26 cellular contexts compared by ENCODE assay signal in the genomic region with DNA sequence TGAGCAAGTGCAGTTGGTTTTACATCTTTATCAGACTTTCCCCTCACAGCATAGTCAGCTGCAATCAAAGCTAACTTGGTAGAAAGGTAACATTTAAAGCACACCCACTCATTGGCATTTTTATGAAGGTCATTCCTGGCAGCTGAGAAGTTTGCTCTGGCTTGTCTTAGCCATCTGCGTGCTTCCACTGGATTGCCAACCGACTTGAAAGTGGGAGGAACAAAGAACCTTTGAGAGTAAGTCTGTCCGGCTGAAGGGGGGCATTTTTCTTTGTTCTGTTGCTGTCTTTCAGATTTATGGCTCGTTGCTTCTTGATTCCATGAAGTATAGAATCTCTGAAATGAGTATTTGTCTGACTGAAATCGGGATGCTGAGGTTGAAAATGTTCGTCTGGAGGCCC.
"Had no signal": no experiment of that assay in that cellular context is flagged by ENCODE, and none has a peak within 500 bp of the region (broad histone marks: within the 10 kb centered on the region; RNA-seq: fewer than 3 reads in every experiment).

No MANE protein-coding gene starts in this region.

- H3K27ac ChIP-seq: gastrocnemius medialis, heart left ventricle, hepatocyte, ovary, right lobe of liver, suprapubic skin, thyroid gland, vagina had no signal

- H3K9me3 ChIP-seq: gastrocnemius medialis, ovary, right lobe of liver, thyroid gland had no signal

- FAIRE-seq: endometrium, kidney had no signal

- DNase-seq: cortex of kidney; effector memory CD8-positive, alpha-beta T cell; gastrocnemius medialis; heart left ventricle; kidney; mesendoderm; midbrain; naive thymus-derived CD8-positive, alpha-beta T cell; nephron progenitor cell; occipital lobe; ovary; right lobe of liver; stimulated activated CD4-positive, alpha-beta T cell treated with anti-CD3 and anti-CD28 coated beads, Interleukin-12 subunit alpha, Interleukin-12 subunit beta, amount 100 ng/mL, for 4 hours; stimulated activated CD4-positive, alpha-beta T cell treated with anti-CD3 and anti-CD28 coated beads, Interleukin-1b, Interleukin-23, amount 100 ng/mL, for 48 hours; stimulated activated CD4-positive, alpha-beta T cell treated with anti-CD3 and anti-CD28 coated beads, Interleukin-4, amount 100 ng/mL, for 1 hour; stimulated activated CD8-positive, alpha-beta memory T cell treated with anti-CD3 and anti-CD28 coated beads, Interleukin-4, amount 100 ng/mL, for 48 hours; stimulated activated naive CD4-positive, alpha-beta T cell; stimulated activated naive CD8-positive, alpha-beta T cell treated with anti-CD3 and anti-CD28 coated beads, Interleukin-15, amount 100 ng/mL, for 72 hours; thyroid gland; trophoblast cell had no signal

- H3K27me3 ChIP-seq: gastrocnemius medialis, heart left ventricle, hepatocyte, ovary, right lobe of liver, suprapubic skin, thyroid gland, vagina had no signal

- H3K4me1 ChIP-seq: heart left ventricle, right lobe of liver, suprapubic skin, thyroid gland, vagina had no signal

- H3K4me3 ChIP-seq: gastrocnemius medialis, heart left ventricle, hepatocyte, lung, ovary, right lobe of liver, smooth muscle cell, suprapubic skin, thyroid gland, vagina had no signal

- H3K36me3 ChIP-seq: ovary, right lobe of liver, suprapubic skin, thyroid gland, vagina had no signal
